In genomic region chr4:122639181-122639580, GRCh38 we compare ENCODE assay signal across 28 cellular contexts. TPM values are rescaled to one million over a fixed set of nuclear protein-coding genes. Genes with fewer than 3 reads are reported as not detected.
DNase-seq lines count a peak whose midpoint lies in the region; ATAC-seq, FAIRE-seq and TF ChIP-seq lines count a peak whose summit lies in the region.
"Had no signal": no experiment of that assay in that cellular context is flagged by ENCODE, and none has a peak within 500 bp of the region (broad histone marks: within the 10 kb centered on the region; RNA-seq: fewer than 3 reads in every experiment).

No MANE protein-coding gene starts in this region.

- no peak for TF ChIP-seq POLR2A in H54 (IDR thresholded peaks at IDR 0.05; ENCODE audit: low read depth, low read length)

- no peaks in the 10 kb centered on the region for H3F3A ChIP-seq in PC-9 (ENCODE audit: insufficient read depth, low read depth)

- peaks cover 13% of the 10 kb centered on the region for H3K4me1 ChIP-seq in PC-9 (replicated peaks; ENCODE audit: insufficient read depth)

- TF ChIP-seq CTCF in activated CD8-positive, alpha-beta T cell treated with anti-CD3 and anti-CD28 coated beads for 36 hours (IDR thresholded peaks at IDR 0.05): no peak
- no peak for TF ChIP-seq CTCF in PC-9 (conservative IDR thresholded peaks at IDR 0.05)

- FAIRE-seq in H54 (lab: Jason Lieb, UNC): peak; percentile 36
- FAIRE-seq: frontal cortex, GM19239, kidney had no signal

- no peak overlapping the region for H3K4me3 ChIP-seq in PC-9
- H3K4me3 ChIP-seq: BLaER1 treated with 17β-estradiol and CSF1 and Interleukin-3, amounts not matched to agents 10 nM and 100 nM; dorsolateral prefrontal cortex had no signal

- H3K79me2 ChIP-seq in PC-9 (ENCODE audit: low read depth): no peaks in the 10 kb centered on the region

- peaks cover 9% of the 10 kb centered on the region for H3K27me3 Mint-ChIP-seq in activated CD8-positive, alpha-beta T cell treated with anti-CD3 and anti-CD28 coated beads for 36 hours
- H3K27me3 Mint-ChIP-seq in activated CD8-positive, alpha-beta T cell treated with anti-CD3 and anti-CD28 coated beads, Interleukin-2, amount 10 ng/mL, durations not matched to agents 7 days and 5 days (ENCODE audit: low read depth): peaks cover 7% of the 10 kb centered on the region

- no peak overlapping the region for H3K27ac Mint-ChIP-seq in activated CD8-positive, alpha-beta T cell treated with anti-CD3 and anti-CD28 coated beads for 36 hours
- H3K27ac Mint-ChIP-seq in activated CD8-positive, alpha-beta T cell treated with anti-CD3 and anti-CD28 coated beads, Interleukin-2, amount 10 ng/mL, durations not matched to agents 7 days and 5 days: no peak overlapping the region

- H3K36me3 ChIP-seq in PC-9 (ENCODE audit: low read depth): no peaks in the 10 kb centered on the region
- H3K36me3 ChIP-seq: BLaER1 treated with 17β-estradiol and CSF1 and Interleukin-3, amounts not matched to agents 10 nM and 100 nM had no signal

- H4K20me1 ChIP-seq in PC-9 (ENCODE audit: insufficient read depth): no peaks in the 10 kb centered on the region
- H4K20me1 ChIP-seq: BLaER1 treated with 17β-estradiol and CSF1 and Interleukin-3, amounts not matched to agents 10 nM and 100 nM had no signal

- intact Hi-C loops in activated CD8-positive, alpha-beta T cell treated with anti-CD3 and anti-CD28 coated beads for 36 hours (cut with micrococcal nuclease): no loop called here
- intact Hi-C loops in PC-9 (cut with micrococcal nuclease; ENCODE audit: unreplicated experiment): no loop called here

- peak overlapping the region; percentile 45 for H3K4me2 ChIP-seq in PC-9
- H3K4me2 ChIP-seq: BLaER1 treated with 17β-estradiol and CSF1 and Interleukin-3, amounts not matched to agents 10 nM and 100 nM had no signal

- no TSS peak for BruUV-seq in PC-9 (replicated peaks; lab: Mats Ljungman, UMichigan)

- H3K9me2 ChIP-seq in PC-9 (ENCODE audit: insufficient read depth): no peaks in the 10 kb centered on the region

- peak; percentile 47 for ATAC-seq in activated CD8-positive, alpha-beta T cell treated with anti-CD3 and anti-CD28 coated beads for 36 hours
- ATAC-seq in activated CD8-positive, alpha-beta T cell treated with anti-CD3 and anti-CD28 coated beads, Interleukin-2, amount 10 ng/mL, durations not matched to agents 7 days and 5 days: no peak
- ATAC-seq in HG02623 (IDR thresholded peaks at IDR 0.05; ENCODE audit: unreplicated experiment) (no peak), HG02973 (IDR thresholded peaks at IDR 0.05; ENCODE audit: unreplicated experiment) (no peak)

- H3K9me3 Mint-ChIP-seq in activated CD8-positive, alpha-beta T cell treated with anti-CD3 and anti-CD28 coated beads for 36 hours: no peaks in the 10 kb centered on the region
- no peaks in the 10 kb centered on the region for H3K9me3 Mint-ChIP-seq in activated CD8-positive, alpha-beta T cell treated with anti-CD3 and anti-CD28 coated beads, Interleukin-2, amount 10 ng/mL, durations not matched to agents 7 days and 5 days (ENCODE audit: insufficient read depth)

- H2AFZ ChIP-seq in PC-9: peak overlapping the region; percentile 4; the same call in 1 of the 2 replicates

- peaks cover 5% of the 10 kb centered on the region for H3K4me1 Mint-ChIP-seq in activated CD8-positive, alpha-beta T cell treated with anti-CD3 and anti-CD28 coated beads for 36 hours (ENCODE audit: low read depth)
- peaks cover 3% of the 10 kb centered on the region for H3K4me1 Mint-ChIP-seq in activated CD8-positive, alpha-beta T cell treated with anti-CD3 and anti-CD28 coated beads, Interleukin-2, amount 10 ng/mL, durations not matched to agents 7 days and 5 days (ENCODE audit: low read depth)

- no peaks in the 10 kb centered on the region for H3K36me3 Mint-ChIP-seq in activated CD8-positive, alpha-beta T cell treated with anti-CD3 and anti-CD28 coated beads for 36 hours (ENCODE audit: low read depth)
- H3K36me3 Mint-ChIP-seq in activated CD8-positive, alpha-beta T cell treated with anti-CD3 and anti-CD28 coated beads, Interleukin-2, amount 10 ng/mL, durations not matched to agents 7 days and 5 days (ENCODE audit: low read depth): no peaks in the 10 kb centered on the region

- CTCF ChIA-PET in activated CD8-positive, alpha-beta T cell treated with anti-CD3 and anti-CD28 coated beads for 36 hours (lab: Charles Lee): interaction anchor here (1.1 to 1.5 kb wide), 2 partner anchors 61 to 78 kb away, joined by 3 to 4 read pairs; no protein-coding TSS in a partner anchor
- CTCF ChIA-PET in activated CD8-positive, alpha-beta T cell treated with anti-CD3 and anti-CD28 coated beads, Interleukin-2, amount 10 ng/mL, durations not matched to agents 7 days and 5 days (lab: Charles Lee): interaction anchor here (0.6 to 1.0 kb wide), 2 partner anchors 26 to 97 kb away, joined by 3 read pairs; no protein-coding TSS in a partner anchor
- CTCF ChIA-PET in PC-9 (lab: Charles Lee): no interaction called here

- peak; percentile 21 for DNase-seq in activated CD8-positive, alpha-beta T cell treated with anti-CD3 and anti-CD28 coated beads for 36 hours
- no peak for DNase-seq in activated CD8-positive, alpha-beta T cell treated with anti-CD3 and anti-CD28 coated beads, Interleukin-2, amount 10 ng/mL, durations not matched to agents 7 days and 5 days
- DNase-seq in H54 (ENCODE audit: insufficient read length, low spot score) (no peak), PC-9 (no peak), myocyte (ENCODE audit: low read depth) (peak; percentile 11), AML-193 (lab: John Stamatoyannopoulos, UW) (no peak)
- DNase-seq: activated CD4-positive, alpha-beta T cell treated with anti-CD3 and anti-CD28 coated beads for 1 hour; activated effector memory CD4-positive, alpha-beta T cell treated with Interleukin-2 at 50 U/mL for 16 hours; caudate nucleus; dorsolateral prefrontal cortex; erythroblast; GOT3; hypothalamus; Karpas-422; kidney; NCI-H1105 treated with DMSO at 0.1 percent for 48 hours; NCI-H2107; NCI-H510A treated with DMSO at 0.1 percent for 48 hours; SW 1271 had no signal

- no peaks in the 10 kb centered on the region for H3K9me3 ChIP-seq in PC-9 (ENCODE audit: insufficient read depth, low read depth)
- H3K9me3 ChIP-seq: BLaER1 treated with 17β-estradiol and CSF1 and Interleukin-3, amounts not matched to agents 10 nM and 100 nM had no signal

- POLR2A ChIA-PET in activated CD8-positive, alpha-beta T cell treated with anti-CD3 and anti-CD28 coated beads for 36 hours (lab: Charles Lee): interaction anchor here (1.0 to 1.4 kb wide), 2 partner anchors 18 to 93 kb away, joined by 3 read pairs; no protein-coding TSS in a partner anchor
- POLR2A ChIA-PET in activated CD8-positive, alpha-beta T cell treated with anti-CD3 and anti-CD28 coated beads, Interleukin-2, amount 10 ng/mL, durations not matched to agents 7 days and 5 days (lab: Charles Lee): no interaction called here
- POLR2A ChIA-PET in PC-9 (lab: Charles Lee; ENCODE audit: unreplicated experiment): no interaction called here

- H3K4me3 Mint-ChIP-seq in activated CD8-positive, alpha-beta T cell treated with anti-CD3 and anti-CD28 coated beads for 36 hours: no peak overlapping the region
- H3K4me3 Mint-ChIP-seq in activated CD8-positive, alpha-beta T cell treated with anti-CD3 and anti-CD28 coated beads, Interleukin-2, amount 10 ng/mL, durations not matched to agents 7 days and 5 days: no peak overlapping the region

- H3K27me3 ChIP-seq in PC-9 (ENCODE audit: insufficient read depth, low read depth): no peaks in the 10 kb centered on the region
- H3K27me3 ChIP-seq: BLaER1 treated with 17β-estradiol and CSF1 and Interleukin-3, amounts not matched to agents 10 nM and 100 nM had no signal

- H3K27ac ChIP-seq in PC-9: no peak overlapping the region
- H3K27ac ChIP-seq: BLaER1 treated with 17β-estradiol and CSF1 and Interleukin-3, amounts not matched to agents 10 nM and 100 nM; dorsolateral prefrontal cortex had no signal

RNA-seq across cellular contexts. Expression of gene IL21, which starts 18.3 kb away (rescaled TPM):
- under 1 TPM; 0.09 to 0.52 TPM for total RNA-seq in activated CD8-positive, alpha-beta T cell treated with anti-CD3 and anti-CD28 coated beads for 36 hours
- total RNA-seq in activated CD8-positive, alpha-beta T cell treated with anti-CD3 and anti-CD28 coated beads, Interleukin-2, amount 10 ng/mL, durations not matched to agents 7 days and 5 days: not detected
- not detected in 2 replicates for total RNA-seq in PC-9 (2021)
- not detected in 2 replicates for total RNA-seq in myocyte
- polyA plus RNA-seq in myocyte (2012): not detected
- total RNA-seq: A673, dorsolateral prefrontal cortex, frontal cortex, kidney, lung microvascular endothelial cell, omental fat pad, temporal lobe had no signal

Comparison
In these comparisons a context has a peak if more than half of its experiments do, and no peak if none do; other contexts are left out.
1. DNase-seq: peak in activated CD8-positive, alpha-beta T cell treated with anti-CD3 and anti-CD28 coated beads for 36 hours (single experiment) and myocyte (single experiment); none in activated CD8-positive, alpha-beta T cell treated with anti-CD3 and anti-CD28 coated beads, Interleukin-2, amount 10 ng/mL, durations not matched to agents 7 days and 5 days (single experiment), H54 (single experiment), PC-9 (0 of 2) and AML-193 (0 of 2).